Comparison of ENCODE assay signal across 1 cellular context in the genomic region with DNA sequence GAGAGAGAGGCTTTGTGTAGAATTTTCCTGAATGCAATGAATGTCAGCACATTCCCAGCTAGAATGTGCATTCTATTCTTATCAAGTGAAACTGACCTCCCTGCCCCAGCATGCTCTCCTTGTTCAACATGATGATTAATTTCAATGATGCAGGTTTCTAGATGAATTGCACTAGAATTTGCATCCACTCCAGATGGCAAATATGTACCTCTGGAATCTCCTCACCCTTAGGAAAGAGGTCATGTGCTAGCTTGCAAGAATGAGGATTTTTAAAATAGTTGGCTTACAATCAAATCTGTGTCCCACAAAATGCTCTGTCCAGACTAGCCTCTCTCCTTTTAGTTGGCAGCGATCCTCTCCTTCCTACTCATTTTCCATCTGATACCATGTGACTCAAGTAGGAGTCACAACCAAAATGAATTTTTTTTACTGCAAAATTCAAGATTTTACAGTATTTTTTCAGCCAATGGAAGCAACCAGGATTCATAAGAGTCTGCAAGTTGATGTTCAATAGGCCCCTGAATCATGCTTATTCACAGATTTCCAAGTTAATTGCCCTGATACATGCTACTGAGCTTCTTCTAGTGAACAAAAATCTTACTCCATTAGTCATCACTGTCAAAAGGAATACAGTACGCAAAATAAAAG.
TF ChIP-seq lines count a peak whose summit lies in the region.

No MANE protein-coding gene starts in this region.

TF ChIP-seq in HCT116, 20 proteins besides CTCF, POLR2A, EP300 and RAD21 (continued from another document):
- TF ChIP-seq, protein P1, sequence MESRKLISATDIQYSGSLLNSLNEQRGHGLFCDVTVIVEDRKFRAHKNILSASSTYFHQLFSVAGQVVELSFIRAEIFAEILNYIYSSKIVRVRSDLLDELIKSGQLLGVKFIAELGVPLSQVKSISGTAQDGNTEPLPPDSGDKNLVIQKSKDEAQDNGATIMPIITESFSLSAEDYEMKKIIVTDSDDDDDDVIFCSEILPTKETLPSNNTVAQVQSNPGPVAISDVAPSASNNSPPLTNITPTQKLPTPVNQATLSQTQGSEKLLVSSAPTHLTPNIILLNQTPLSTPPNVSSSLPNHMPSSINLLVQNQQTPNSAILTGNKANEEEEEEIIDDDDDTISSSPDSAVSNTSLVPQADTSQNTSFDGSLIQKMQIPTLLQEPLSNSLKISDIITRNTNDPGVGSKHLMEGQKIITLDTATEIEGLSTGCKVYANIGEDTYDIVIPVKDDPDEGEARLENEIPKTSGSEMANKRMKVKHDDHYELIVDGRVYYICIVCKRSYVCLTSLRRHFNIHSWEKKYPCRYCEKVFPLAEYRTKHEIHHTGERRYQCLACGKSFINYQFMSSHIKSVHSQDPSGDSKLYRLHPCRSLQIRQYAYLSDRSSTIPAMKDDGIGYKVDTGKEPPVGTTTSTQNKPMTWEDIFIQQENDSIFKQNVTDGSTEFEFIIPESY (IDR thresholded peaks at IDR 0.05; ENCODE audit: extremely low read depth, insufficient replicate concordance, low read length): no peak
- TF ChIP-seq TCF7L2 (IDR thresholded peaks at IDR 0.05; ENCODE audit: borderline replicate concordance, extremely low read depth, insufficient read depth, insufficient read length) (no peak), EZH2 (IDR thresholded peaks at IDR 0.05) (no peak), FOSL1 (IDR thresholded peaks at IDR 0.05; ENCODE audit: low read depth) (peak; percentile 66), SP1 (IDR thresholded peaks at IDR 0.05; ENCODE audit: low read depth) (no peak), SRF (IDR thresholded peaks at IDR 0.05; ENCODE audit: low read depth) (no peak)
- TF ChIP-seq, protein P2, sequence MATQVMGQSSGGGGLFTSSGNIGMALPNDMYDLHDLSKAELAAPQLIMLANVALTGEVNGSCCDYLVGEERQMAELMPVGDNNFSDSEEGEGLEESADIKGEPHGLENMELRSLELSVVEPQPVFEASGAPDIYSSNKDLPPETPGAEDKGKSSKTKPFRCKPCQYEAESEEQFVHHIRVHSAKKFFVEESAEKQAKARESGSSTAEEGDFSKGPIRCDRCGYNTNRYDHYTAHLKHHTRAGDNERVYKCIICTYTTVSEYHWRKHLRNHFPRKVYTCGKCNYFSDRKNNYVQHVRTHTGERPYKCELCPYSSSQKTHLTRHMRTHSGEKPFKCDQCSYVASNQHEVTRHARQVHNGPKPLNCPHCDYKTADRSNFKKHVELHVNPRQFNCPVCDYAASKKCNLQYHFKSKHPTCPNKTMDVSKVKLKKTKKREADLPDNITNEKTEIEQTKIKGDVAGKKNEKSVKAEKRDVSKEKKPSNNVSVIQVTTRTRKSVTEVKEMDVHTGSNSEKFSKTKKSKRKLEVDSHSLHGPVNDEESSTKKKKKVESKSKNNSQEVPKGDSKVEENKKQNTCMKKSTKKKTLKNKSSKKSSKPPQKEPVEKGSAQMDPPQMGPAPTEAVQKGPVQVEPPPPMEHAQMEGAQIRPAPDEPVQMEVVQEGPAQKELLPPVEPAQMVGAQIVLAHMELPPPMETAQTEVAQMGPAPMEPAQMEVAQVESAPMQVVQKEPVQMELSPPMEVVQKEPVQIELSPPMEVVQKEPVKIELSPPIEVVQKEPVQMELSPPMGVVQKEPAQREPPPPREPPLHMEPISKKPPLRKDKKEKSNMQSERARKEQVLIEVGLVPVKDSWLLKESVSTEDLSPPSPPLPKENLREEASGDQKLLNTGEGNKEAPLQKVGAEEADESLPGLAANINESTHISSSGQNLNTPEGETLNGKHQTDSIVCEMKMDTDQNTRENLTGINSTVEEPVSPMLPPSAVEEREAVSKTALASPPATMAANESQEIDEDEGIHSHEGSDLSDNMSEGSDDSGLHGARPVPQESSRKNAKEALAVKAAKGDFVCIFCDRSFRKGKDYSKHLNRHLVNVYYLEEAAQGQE (IDR thresholded peaks at IDR 0.05; ENCODE audit: low read depth): no peak
